In genomic region chrX:9134341-9134740, GRCh38 we compare ENCODE assay signal across 17 cellular contexts.
"Had no signal": no experiment of that assay in that cellular context is flagged by ENCODE, and none has a peak within 500 bp of the region (broad histone marks: within the 10 kb centered on the region; RNA-seq: fewer than 3 reads in every experiment).

No MANE protein-coding gene starts in this region.

- H3K36me3 ChIP-seq: gastrocnemius medialis, heart right ventricle, left lung, lower lobe of right lung, neutrophil, sigmoid colon, stomach had no signal

- H3K4me3 Mint-ChIP-seq: immature natural killer cell, naive B cell had no signal

- H3K4me3 ChIP-seq: dorsolateral prefrontal cortex, gastrocnemius medialis, heart right ventricle, left lung, lower lobe of right lung, sigmoid colon, skin epidermis, stomach had no signal

- H3K4me1 Mint-ChIP-seq: immature natural killer cell, naive B cell had no signal

- H3K9me3 ChIP-seq: gastrocnemius medialis, heart right ventricle, left lung, lower lobe of right lung, neutrophil, sigmoid colon, stomach had no signal

- ATAC-seq: gastrocnemius medialis, heart right ventricle, left lung, lower lobe of right lung had no signal

- H3K27ac ChIP-seq: dorsolateral prefrontal cortex, gastrocnemius medialis, heart right ventricle, left lung, lower lobe of right lung, neutrophil, sigmoid colon, skin epidermis, stomach had no signal

- H3K27ac Mint-ChIP-seq: immature natural killer cell had no signal

- H3K36me3 Mint-ChIP-seq: immature natural killer cell, naive B cell had no signal

- H3K4me1 ChIP-seq: gastrocnemius medialis, heart right ventricle, left lung, lower lobe of right lung, sigmoid colon, stomach had no signal

- H3K27me3 ChIP-seq: gastrocnemius medialis, left lung, neutrophil, sigmoid colon, stomach had no signal

- DNase-seq: cortex of kidney; effector CD8-positive, alpha-beta T cell; heart right ventricle; immature natural killer cell; left lung; lower lobe of right lung; mesenchymal stem cell; naive B cell; sigmoid colon; stimulated activated naive CD4-positive, alpha-beta T cell; stomach; trophoblast cell had no signal

- FAIRE-seq: keratinocyte had no signal
